ENCODE assay signal across 22 cellular contexts in genomic region chr17:67021196-67021595, GRCh38. TPM values are rescaled to one million over a fixed set of nuclear protein-coding genes. Genes with fewer than 3 reads are reported as not detected.
DNase-seq lines count a peak whose midpoint lies in the region; TF ChIP-seq lines count a peak whose summit lies in the region.
"Had no signal": no experiment of that assay in that cellular context is flagged by ENCODE, and none has a peak within 500 bp of the region (broad histone marks: within the 10 kb centered on the region; RNA-seq: fewer than 3 reads in every experiment).

No MANE protein-coding gene starts in this region.

- H3K9me3 ChIP-seq in HEK293 (ENCODE audit: control insufficient read depth, insufficient read depth, low read depth, low read length) = no peaks in the 10 kb centered on the region
- H3K9me3 ChIP-seq: BE2C had no signal

- in situ Hi-C loops in G401 (cut with HindIII; ENCODE audit: low sequenced_read_pairs) = no loop called here

- DNase-seq in stimulated activated CD4-positive, alpha-beta T cell treated with anti-CD3 and anti-CD28 coated beads, Interleukin-12 subunit alpha, Interleukin-12 subunit beta, amount 100 ng/mL, for 4 hours = peak; percentile 3
- DNase-seq in stimulated activated CD4-positive, alpha-beta T cell treated with anti-CD3 and anti-CD28 coated beads, Interleukin-4, amount 100 ng/mL, for 4 hours = no peak
- peak; percentile 55 to 94 (median 79) for DNase-seq in head of caudate nucleus
- DNase-seq in activated CD8-positive, alpha-beta memory T cell treated with anti-CD3 and anti-CD28 coated beads, Interleukin-2, amount 50 U/mL, for 48 hours = no peak
- DNase-seq in NCI-H2196 treated with DMSO at 0.1 percent for 48 hours (lab: John Stamatoyannopoulos, UW; ENCODE audit: unreplicated experiment) = no peak
- DNase-seq in G401 (ENCODE audit: low spot score) = no peak
- DNase-seq: Calu3, DMS79 treated with DMSO at 0.1 percent for 48 hours, H7, HFFc6, MV-4-11, NCI-H1105 treated with DMSO at 0.1 percent for 48 hours, NCI-H146, NCI-H1930, NCI-H2107, NCI-H446, NCI-H524 treated with DMSO at 0.1 percent for 48 hours, NCI-H774, SIG-M5 had no signal

- no peak overlapping the region for H3K4me3 ChIP-seq in HEK293 (ENCODE audit: low read depth, low read length)
- H3K4me3 ChIP-seq: SK-N-MC had no signal

- POLR2A ChIA-PET in HEK293 (lab: Yijun Ruan, JAX) = no interaction called here

- no peaks in the 10 kb centered on the region for H3K4me1 ChIP-seq in HEK293 (ENCODE audit: control insufficient read depth, insufficient read depth, low read length)

- CTCF ChIA-PET in HEK293 (lab: Yijun Ruan, JAX) = interaction anchor here (0.6 kb wide), 1 partner anchor 55 kb away, joined by 4 read pairs; no protein-coding TSS in a partner anchor

- TF ChIP-seq CTCF in HEK293 (tag by site-specific recombination; IDR thresholded peaks at IDR 0.05) = no peak

- H3K36me3 ChIP-seq in HEK293 (ENCODE audit: control insufficient read depth in 2 of 2, insufficient read depth in 1 of 2, low read length in 2 of 2) = no peaks in the 10 kb centered on the region

- intact Hi-C loops in head of caudate nucleus (cut with DNase I) = no loop called here

- H3K27ac ChIP-seq in HEK293 (ENCODE audit: extremely low read depth, low read depth, low read length) = no peak overlapping the region
- H3K27ac ChIP-seq: SK-N-MC had no signal

TF ChIP-seq in HEK293, 187 proteins besides CTCF, POLR2A, EP300 and RAD21:
- peak; percentile 42 for TF ChIP-seq ZFHX2 (tag by site-specific recombination; conservative IDR thresholded peaks at IDR 0.05)
- TF ChIP-seq ZNF239 (tag by site-specific recombination; IDR thresholded peaks at IDR 0.05) = no peak
- TF ChIP-seq ZFP3 (tag by site-specific recombination; IDR thresholded peaks at IDR 0.05; ENCODE audit: low read depth) = no peak
- 0 out of 2 replicates have a peak, but pooled peaks have one; percentile 28 for TF ChIP-seq EGR2 (tag by site-specific recombination; IDR thresholded peaks at IDR 0.05; ENCODE audit: low read depth)

RNA-seq across cellular contexts. Expression of gene CACNG1, which starts 23.2 kb away (rescaled TPM):
- total RNA-seq in G401 (2014; rRNA removed; shearing (Covaris generic)) = not detected in 2 replicates
- total RNA-seq: Calu3, H7, HFFc6 had no signal

RNA-seq across cellular contexts. Expression of gene CACNG4, which starts 56.7 kb away (rescaled TPM):
- total RNA-seq in G401 (2014; rRNA removed; shearing (Covaris generic)) = 0.24 and 1.4 TPM in 2 replicates
- total RNA-seq: HFFc6 had no signal

Comparison
In these comparisons a context has a peak if more than half of its experiments do, and no peak if none do; other contexts are left out.
1. DNase-seq: peak in stimulated activated CD4-positive, alpha-beta T cell treated with anti-CD3 and anti-CD28 coated beads, Interleukin-12 subunit alpha, Interleukin-12 subunit beta, amount 100 ng/mL, for 4 hours (single experiment) and head of caudate nucleus (42 of 42); none in stimulated activated CD4-positive, alpha-beta T cell treated with anti-CD3 and anti-CD28 coated beads, Interleukin-4, amount 100 ng/mL, for 4 hours (0 of 2), activated CD8-positive, alpha-beta memory T cell treated with anti-CD3 and anti-CD28 coated beads, Interleukin-2, amount 50 U/mL, for 48 hours (single experiment), NCI-H2196 treated with DMSO at 0.1 percent for 48 hours (single experiment) and G401 (single experiment).